ENCODE assay signal across 31 cellular contexts in genomic region chr1:170166518-170167180, GRCh38. TPM values are rescaled to one million over a fixed set of nuclear protein-coding genes. Genes with fewer than 3 reads are reported as not detected.
"Had no signal": no experiment of that assay in that cellular context is flagged by ENCODE, and none has a peak within 500 bp of the region (broad histone marks: within the 10 kb centered on the region; RNA-seq: fewer than 3 reads in every experiment).

No MANE protein-coding gene starts in this region.

- ATAC-seq: activated CD8-positive, alpha-beta memory T cell treated with anti-CD3 and anti-CD28 coated beads, Interleukin-2, amount 10 ng/mL, durations not matched to agents 7 days and 5 days; activated naive CD8-positive, alpha-beta T cell treated with anti-CD3 and anti-CD28 coated beads, Interleukin-2, amount 50 U/mL, for 24 hours; T-helper 17 cell had no signal

- H3K4me2 ChIP-seq: KMS-11 had no signal

- H3K4me3 Mint-ChIP-seq: activated B cell treated with CpG ODN at 0.5 μM for 24 hours; activated CD4-positive, alpha-beta T cell treated with anti-CD3 and anti-CD28 coated beads, Interleukin-2, amount 10 ng/mL, durations not matched to agents 24 days and 14 days; activated CD8-positive, alpha-beta memory T cell treated with anti-CD3 and anti-CD28 coated beads, Interleukin-2, amount 10 ng/mL, durations not matched to agents 7 days and 5 days; activated naive CD4-positive, alpha-beta T cell treated with anti-CD3 and anti-CD28 coated beads, Interleukin-2, amount 50 U/mL, for 24 hours; activated naive CD8-positive, alpha-beta T cell treated with anti-CD3 and anti-CD28 coated beads, Interleukin-2, amount 50 U/mL, for 24 hours; activated T-cell treated with anti-CD3 and anti-CD28 coated beads, Interleukin-2, amount 50 U/mL, for 24 hours; activated T-helper 1 cell treated with anti-CD3 and anti-CD28 coated beads, Interleukin-12 subunit alpha, Interleukin-12 subunit beta, Interleukin-2, Interleukin-4 antibody, amounts not matched to agents 30 ng/mL and 10 ng/mL and 1 ng/mL, durations not matched to agents 14 hours and 24 hours and 36 hours; T-helper 17 cell had no signal

- H3K36me3 Mint-ChIP-seq: activated naive CD4-positive, alpha-beta T cell treated with anti-CD3 and anti-CD28 coated beads, Interleukin-2, amount 50 U/mL, for 24 hours had no signal

- H3K36me3 ChIP-seq: ascending aorta, breast epithelium, MG63, SJSA1 had no signal

- H3K27me3 ChIP-seq: ascending aorta, breast epithelium, MG63, SJSA1 had no signal

- FAIRE-seq: RCC 7860, TTC549 had no signal

- H3K9me3 ChIP-seq: SJSA1 had no signal

- H3K9me3 Mint-ChIP-seq: activated naive CD4-positive, alpha-beta T cell treated with anti-CD3 and anti-CD28 coated beads, Interleukin-2, amount 50 U/mL, for 24 hours had no signal

- H3K9ac ChIP-seq: KMS-11 had no signal

- H3K27me3 Mint-ChIP-seq: activated B cell treated with CpG ODN at 0.5 μM for 24 hours; activated CD4-positive, alpha-beta T cell treated with anti-CD3 and anti-CD28 coated beads, Interleukin-2, amount 10 ng/mL, durations not matched to agents 24 days and 14 days; activated CD8-positive, alpha-beta memory T cell treated with anti-CD3 and anti-CD28 coated beads, Interleukin-2, amount 10 ng/mL, durations not matched to agents 7 days and 5 days; activated naive CD4-positive, alpha-beta T cell treated with anti-CD3 and anti-CD28 coated beads, Interleukin-2, amount 50 U/mL, for 24 hours; activated naive CD8-positive, alpha-beta T cell treated with anti-CD3 and anti-CD28 coated beads, Interleukin-2, amount 50 U/mL, for 24 hours; activated T-cell treated with anti-CD3 and anti-CD28 coated beads, Interleukin-2, amount 50 U/mL, for 24 hours; T-helper 17 cell had no signal

- H3K4me1 ChIP-seq: breast epithelium, SJSA1 had no signal

- H3K27ac ChIP-seq: ascending aorta, breast epithelium, KMS-11, SJSA1 had no signal

- H3K27ac Mint-ChIP-seq: activated B cell treated with CpG ODN at 0.5 μM for 24 hours; activated CD4-positive, alpha-beta T cell treated with anti-CD3 and anti-CD28 coated beads, Interleukin-2, amount 10 ng/mL, durations not matched to agents 24 days and 14 days; activated CD8-positive, alpha-beta memory T cell treated with anti-CD3 and anti-CD28 coated beads, Interleukin-2, amount 10 ng/mL, durations not matched to agents 7 days and 5 days; activated naive CD4-positive, alpha-beta T cell treated with anti-CD3 and anti-CD28 coated beads, Interleukin-2, amount 50 U/mL, for 24 hours; activated naive CD8-positive, alpha-beta T cell treated with anti-CD3 and anti-CD28 coated beads, Interleukin-2, amount 50 U/mL, for 24 hours; activated T-cell treated with anti-CD3 and anti-CD28 coated beads, Interleukin-2, amount 50 U/mL, for 24 hours; activated T-helper 1 cell treated with anti-CD3 and anti-CD28 coated beads, Interleukin-12 subunit alpha, Interleukin-12 subunit beta, Interleukin-2, Interleukin-4 antibody, amounts not matched to agents 30 ng/mL and 10 ng/mL and 1 ng/mL, durations not matched to agents 14 hours and 24 hours and 36 hours; T-helper 17 cell had no signal

- DNase-seq: activated B cell treated with CpG ODN at 0.5 μM for 24 hours; activated CD4-positive, alpha-beta T cell treated with anti-CD3 and anti-CD28 coated beads for 1 hour; activated CD4-positive, alpha-beta T cell treated with anti-CD3 and anti-CD28 coated beads, Interleukin-2, amount 10 ng/mL, durations not matched to agents 24 days and 14 days; activated CD4-positive, alpha-beta T cell treated with anti-CD3 and anti-CD28 coated beads, Interleukin-2, amount 50 U/mL, for 48 hours; activated CD8-positive, alpha-beta memory T cell treated with anti-CD3 and anti-CD28 coated beads, Interleukin-2, amount 10 ng/mL, durations not matched to agents 7 days and 5 days; activated effector memory CD4-positive, alpha-beta T cell treated with Interleukin-2 at 50 U/mL for 16 hours; activated naive CD4-positive, alpha-beta T cell; activated naive CD8-positive, alpha-beta T cell treated with anti-CD3 and anti-CD28 coated beads, Interleukin-2, amount 50 U/mL, for 24 hours; activated T-cell treated with anti-CD3 and anti-CD28 coated beads, Interleukin-2, amount 50 U/mL, for 24 hours; amniotic stem cell; central memory CD4-positive, alpha-beta T cell; MG63; MV-4-11; NCI-H1092 treated with DMSO at 0.1 percent for 48 hours; NCI-H1417 treated with DMSO at 0.1 percent for 48 hours; NCI-H1694; NCI-H2029 treated with DMSO at 0.1 percent for 48 hours; NCI-H345; NCI-H510A; NCI-H69; SHP77; T-helper 17 cell; T1000 had no signal

- H3K4me3 ChIP-seq: ascending aorta, breast epithelium, MG63, SJSA1 had no signal

- H3K4me1 Mint-ChIP-seq: activated B cell treated with CpG ODN at 0.5 μM for 24 hours, T-helper 17 cell had no signal

RNA-seq across cellular contexts. Expression of gene NTMT2, which starts 20.9 kb away (rescaled TPM):
- total RNA-seq: activated B cell treated with CpG ODN at 0.5 μM for 24 hours; activated CD4-positive, alpha-beta T cell treated with anti-CD3 and anti-CD28 coated beads, Interleukin-2, amount 10 ng/mL, durations not matched to agents 24 days and 14 days; activated CD8-positive, alpha-beta memory T cell treated with anti-CD3 and anti-CD28 coated beads, Interleukin-2, amount 10 ng/mL, durations not matched to agents 7 days and 5 days; activated T-helper 1 cell treated with anti-CD3 and anti-CD28 coated beads, Interleukin-12 subunit alpha, Interleukin-12 subunit beta, Interleukin-2, Interleukin-4 antibody, amounts not matched to agents 30 ng/mL and 10 ng/mL and 1 ng/mL, durations not matched to agents 14 hours and 24 hours and 36 hours; ascending aorta; breast epithelium; SJSA1; T-helper 17 cell had no signal
